8 cellular contexts compared by ENCODE assay signal in genomic region chr2:71276311-71277158, GRCh38. TPM values are rescaled to one million over a fixed set of nuclear protein-coding genes. Genes with fewer than 3 reads are reported as not detected.
A peak's percentile ranks its signal among the peaks of the same experiment; 100 is the strongest.
DNase-seq lines count a peak whose midpoint lies in the region; ATAC-seq, FAIRE-seq and TF ChIP-seq lines count a peak whose summit lies in the region.

No MANE protein-coding gene starts in this region.

- peak; percentile 98 for ATAC-seq in HG03439 (IDR thresholded peaks at IDR 0.05; ENCODE audit: unreplicated experiment)

- no peak; a peak in 1 of 4 replicates for TF ChIP-seq RAD21 in H1 (IDR thresholded peaks at IDR 0.05 in 1 of 2, conservative IDR thresholded peaks at IDR 0.05 in 1 of 2; ENCODE audit: low read depth in 2 of 2, low read length in 2 of 2)

- no peak overlapping the region for H3K4me3 ChIP-seq in BE2C (ENCODE audit: low read depth, low read length)
- peak overlapping the region; percentile 49 to 72 (median 64) for H3K4me3 ChIP-seq in H1 (ENCODE audit: extremely low read depth in 1 of 4, insufficient read depth in 2 of 4, low read depth in 3 of 4, low read length in 4 of 4)

- CTCF ChIA-PET in H1 (lab: Charles Lee; ENCODE audit: partially characterized antibody): interaction anchor here (0.9 to 3.8 kb wide), 15 partner anchors 11 to 206 kb away, joined by 3 to 16 read pairs (median 4); partner anchors contain the start of gene ZNF638

- peak overlapping the region; percentile 70 for H4K91ac ChIP-seq in H1 (replicated peaks; ENCODE audit: insufficient read length, low read length)

- H3K27ac ChIP-seq in H1 (ENCODE audit: low read depth, low read length): no peak overlapping the region

- H3K56ac ChIP-seq in H1 (replicated peaks; ENCODE audit: insufficient read length, low read depth, low read length): peak overlapping the region; percentile 14

- TF ChIP-seq CTCF in BE2C (IDR thresholded peaks at IDR 0.05; ENCODE audit: low read depth, low read length) (no peak), H1 (IDR thresholded peaks at IDR 0.05; ENCODE audit: control extremely low read depth in 1 of 3, insufficient read depth in 1 of 3, low read depth in 1 of 3, low read length in 3 of 3) (no peak)

- no peak overlapping the region for H2BK5ac ChIP-seq in H1 (ENCODE audit: low read depth, low read length)

- no peak overlapping the region for H3K4ac ChIP-seq in H1 (replicated peaks; ENCODE audit: insufficient read length, low read depth, low read length)

- no peak overlapping the region for H2AK5ac ChIP-seq in H1 (ENCODE audit: low read depth, low read length)

- FAIRE-seq in GM19239 (lab: Jason Lieb, UNC) (peak; percentile 49), H1 (lab: Jason Lieb, UNC) (no peak)

- peak overlapping the region; percentile 88 for H4K8ac ChIP-seq in H1 (ENCODE audit: extremely low read depth, insufficient read depth, low read length)

- no peak overlapping the region for H4K5ac ChIP-seq in H1 (ENCODE audit: insufficient read length, low read depth, low read length)

- H3K14ac ChIP-seq in H1 (ENCODE audit: insufficient read length): no peak overlapping the region

- peak overlapping the region; percentile 79 for H2AFZ ChIP-seq in H1 (ENCODE audit: low read length)

- peak overlapping the region; percentile 80; the same call in 1 of the 2 replicates for H2BK12ac ChIP-seq in H1 (ENCODE audit: low read depth, low read length)

- TF ChIP-seq EP300 in H1 (IDR thresholded peaks at IDR 0.05; ENCODE audit: borderline replicate concordance in 1 of 2, low read depth in 2 of 2, low read length in 2 of 2): no peak; a peak in 1 of 3 replicates

- H3K4me1 ChIP-seq in BE2C (no peaks in the 10 kb centered on the region), H1 (replicated peaks in 1 of 4; ENCODE audit: control insufficient read depth in 3 of 4, insufficient read depth in 4 of 4, low read length in 3 of 4) (peaks cover 0 to 12% (median 7%) of the 10 kb centered on the region in 4 experiments; a peak in 5 of 7 replicates)

- POLR2A ChIA-PET in H1 (lab: Charles Lee; ENCODE audit: partially characterized antibody): interaction anchor here (0.7 to 1.4 kb wide), 9 partner anchors 21 to 147 kb away, joined by 3 to 5 read pairs (median 3); partner anchors contain the start of genes MCEE, PAIP2B and ZNF638

- H3K27me3 ChIP-seq in BE2C (peaks cover 20% of the 10 kb centered on the region), H1 (replicated peaks in 1 of 4; ENCODE audit: control insufficient read depth in 3 of 4, extremely low read depth in 1 of 4, insufficient read depth in 3 of 4, low read length in 3 of 4) (peaks cover 0 to 7% (median 2%) of the 10 kb centered on the region in 4 experiments; a peak in 4 of 7 replicates)

- H4K20me1 ChIP-seq in H1 (replicated peaks in 1 of 2; ENCODE audit: control insufficient read depth in 1 of 2, insufficient read depth in 2 of 2, low read length in 2 of 2): no peaks in the 10 kb centered on the region

- peak overlapping the region in 2 of 4 experiments; percentile 29 to 36; a peak in 3 of 7 replicates for H3K9ac ChIP-seq in H1 (replicated peaks in 1 of 4; ENCODE audit: extremely low read depth in 1 of 4, low read depth in 3 of 4, low read length in 3 of 4)

- peak overlapping the region; percentile 71 for H3K18ac ChIP-seq in H1 (ENCODE audit: extremely low read depth, low read length)

- DNase-seq in BE2C (peak; percentile 65), GM19239 (ENCODE audit: insufficient read length, low spot score) (peak; percentile 85), NCI-H774 (lab: John Stamatoyannopoulos, UW) (peak; percentile 92), H1 (ENCODE audit: low read depth in 1 of 2, low spot score in 2 of 2) (peak; percentile 77 to 98), mesenteric fat pad (ENCODE audit: low spot score) (peak; percentile 96)
- peak; percentile 10 for DNase-seq in activated CD8-positive, alpha-beta memory T cell treated with anti-CD3 and anti-CD28 coated beads, Interleukin-2, amount 50 U/mL, for 1 hour (ENCODE audit: extremely low read depth)
- peak; percentile 63 for DNase-seq in stimulated activated CD8-positive, alpha-beta memory T cell treated with anti-CD3 and anti-CD28 coated beads, Interleukin-12 subunit alpha, Interleukin-12 subunit beta, amount 100 ng/mL, for 1 hour (ENCODE audit: low read depth)

- no peak overlapping the region for H2BK120ac ChIP-seq in H1 (replicated peaks; ENCODE audit: low read depth, low read length)

- H3K36me3 ChIP-seq in BE2C: no peaks in the 10 kb centered on the region
- no peaks in the 10 kb centered on the region for H3K36me3 ChIP-seq in H1 (ENCODE audit: control insufficient read depth in 2 of 4, insufficient read depth in 4 of 4, low read length in 3 of 4)

- no peak overlapping the region for H3K23ac ChIP-seq in H1 (ENCODE audit: insufficient read length)

- TF ChIP-seq POLR2A in H1 (IDR thresholded peaks at IDR 0.05; ENCODE audit: control extremely low read depth in 1 of 2, low read depth in 2 of 2, low read length in 2 of 2): peak in 1 of 2 experiments; percentile 74; a peak in 2 of 3 replicates

- peaks cover 0 to 25% of the 10 kb centered on the region in 2 experiments; a peak in 2 of 4 replicates for H3K79me2 ChIP-seq in H1 (ENCODE audit: control insufficient read depth in 1 of 2, insufficient read depth in 2 of 2, low read length in 2 of 2)

- H3K9me3 ChIP-seq in BE2C (no peaks in the 10 kb centered on the region; the same call in 1 of the 2 replicates), H1 (ENCODE audit: insufficient read depth in 2 of 2, low read depth in 1 of 2, low read length in 1 of 2) (no peaks in the 10 kb centered on the region)

- WGBS in H1 (ENCODE audit: extremely low coverage in 1 of 2, insufficient coverage in 1 of 2, insufficient read length in 1 of 2, insufficient replicate concordance in 2 of 2, low coverage in 1 of 2, low lambda C conversion rate in 2 of 2, missing lambda C conversion rate in 1 of 2), 2 experiments: 1% methylated on average over 78 of the region's 93 CpGs; no CpG with 5 or more reads in 1 of the 2 experiments

- H3K4me2 ChIP-seq in H1 (ENCODE audit: insufficient read depth in 1 of 2, low read depth in 2 of 2, low read length in 2 of 2): peak overlapping the region; percentile 79 to 88

- no peak overlapping the region for H2BK20ac ChIP-seq in H1 (ENCODE audit: low read length)

- H2BK15ac ChIP-seq in H1 (ENCODE audit: low read length): no peak overlapping the region

- H3K23me2 ChIP-seq in H1 (ENCODE audit: low read depth, low read length): peaks cover 3% of the 10 kb centered on the region

- no peaks in the 10 kb centered on the region for H3K79me1 ChIP-seq in H1 (ENCODE audit: low read depth, low read length)

TF ChIP-seq in H1, 55 proteins besides CTCF, POLR2A, EP300 and RAD21 (continues in another document):
- TF ChIP-seq NANOG (IDR thresholded peaks at IDR 0.05; ENCODE audit: insufficient read depth, low read depth, low read length, poor library complexity, severe bottlenecking) (no peak), KDM5A (IDR thresholded peaks at IDR 0.05; ENCODE audit: low read length) (no peak), KDM1A (IDR thresholded peaks at IDR 0.05; ENCODE audit: borderline replicate concordance, low read length) (no peak), ATF2 (IDR thresholded peaks at IDR 0.05; ENCODE audit: low read length) (no peak), NRF1 (IDR thresholded peaks at IDR 0.05; ENCODE audit: low read depth, low read length) (no peak), USF2 (IDR thresholded peaks at IDR 0.05; ENCODE audit: low read length) (no peak)

RNA-seq across cellular contexts. Expression of gene PAIP2B, which starts 49.6 kb away (rescaled TPM):
- 0.22 TPM for polyA plus RNA-seq in BE2C (2012; ENCODE audit: insufficient read depth, insufficient read length, low read depth)
- total RNA-seq in H1 (2021; fragmentation: NEBNext Ultra II Directional; extraction: Animal tissue kit (Norgen Biotek cat#: 25700)): 30.4 and 31.3 TPM in 2 replicates
- polyA plus RNA-seq in H1 (2011; rRNA removed): 5.7 and 8.4 TPM in 2 replicates
- 9.7 TPM for polyA plus RNA-seq in H1 (2011; cell fraction: cytosol; rRNA removed)
- polyA plus RNA-seq in H1 (2011; cell fraction: nucleus; rRNA removed): 3.7 TPM
- polyA plus RNA-seq in H1 (2012, experiment 1 of 2): 13.5 to 18.3 TPM (median 14.5 TPM) in 4 replicates
- polyA plus RNA-seq in H1 (2012, experiment 2 of 2): 2.1 TPM
- 12.5 TPM for polyA plus RNA-seq in H1 (2013, experiment 1 of 2)
- polyA plus RNA-seq in H1 (2013, experiment 2 of 2): 12.2 TPM
- polyA minus RNA-seq in H1 (2011; rRNA and poly(A)+ RNA removed): 15.6 and 18.2 TPM in 2 replicates
- polyA minus RNA-seq in H1 (2011; cell fraction: cytosol; rRNA and poly(A)+ RNA removed): 10.4 TPM
- polyA minus RNA-seq in H1 (2011; cell fraction: nucleus; rRNA and poly(A)+ RNA removed): 7.2 TPM
- 1.3 TPM for total RNA-seq in mesenteric fat pad

RNA-seq across cellular contexts. Expression of gene ZNF638, which starts 55.0 kb away (rescaled TPM):
- 30.7 TPM for polyA plus RNA-seq in BE2C (2012; ENCODE audit: insufficient read depth, insufficient read length, low read depth)
- 143 and 144 TPM in 2 replicates for total RNA-seq in H1 (2021; fragmentation: NEBNext Ultra II Directional; extraction: Animal tissue kit (Norgen Biotek cat#: 25700))
- polyA plus RNA-seq in H1 (2011; rRNA removed): 29.1 and 45.3 TPM in 2 replicates
- 68.3 TPM for polyA plus RNA-seq in H1 (2011; cell fraction: cytosol; rRNA removed)
- polyA plus RNA-seq in H1 (2011; cell fraction: nucleus; rRNA removed): 102 TPM
- 81.7 to 147 TPM (median 94.4 TPM) in 4 replicates for polyA plus RNA-seq in H1 (2012, experiment 1 of 2)
- polyA plus RNA-seq in H1 (2012, experiment 2 of 2): 5.3 TPM
- polyA plus RNA-seq in H1 (2013, experiment 1 of 2): 139 TPM
- 144 TPM for polyA plus RNA-seq in H1 (2013, experiment 2 of 2)
- 211 and 297 TPM in 2 replicates for polyA minus RNA-seq in H1 (2011; rRNA and poly(A)+ RNA removed)
- 89.5 TPM for polyA minus RNA-seq in H1 (2011; cell fraction: cytosol; rRNA and poly(A)+ RNA removed)
- polyA minus RNA-seq in H1 (2011; cell fraction: nucleus; rRNA and poly(A)+ RNA removed): 346 TPM
- total RNA-seq in mesenteric fat pad: 93.5 TPM

Comparison
In these comparisons a context has a peak if more than half of its experiments do, and no peak if none do; other contexts are left out.
1. DNase-seq: peak in every context shown above with its lines; median percentile 96 in mesenteric fat pad; 92 in NCI-H774; 88 in H1; 85 in GM19239; 65 in BE2C; 63 in stimulated activated CD8-positive, alpha-beta memory T cell treated with anti-CD3 and anti-CD28 coated beads, Interleukin-12 subunit alpha, Interleukin-12 subunit beta, amount 100 ng/mL, for 1 hour; 10 in activated CD8-positive, alpha-beta memory T cell treated with anti-CD3 and anti-CD28 coated beads, Interleukin-2, amount 50 U/mL, for 1 hour.
2. RNA of gene PAIP2B, which starts 49.6 kb away (total RNA-seq): 30.4 to 31.3 TPM in H1; 1.3 TPM in mesenteric fat pad (single experiment); every median in the first group is over 10 times any median in the second.